Comparison of ENCODE assay signal across 13 cellular contexts in the genomic region with DNA sequence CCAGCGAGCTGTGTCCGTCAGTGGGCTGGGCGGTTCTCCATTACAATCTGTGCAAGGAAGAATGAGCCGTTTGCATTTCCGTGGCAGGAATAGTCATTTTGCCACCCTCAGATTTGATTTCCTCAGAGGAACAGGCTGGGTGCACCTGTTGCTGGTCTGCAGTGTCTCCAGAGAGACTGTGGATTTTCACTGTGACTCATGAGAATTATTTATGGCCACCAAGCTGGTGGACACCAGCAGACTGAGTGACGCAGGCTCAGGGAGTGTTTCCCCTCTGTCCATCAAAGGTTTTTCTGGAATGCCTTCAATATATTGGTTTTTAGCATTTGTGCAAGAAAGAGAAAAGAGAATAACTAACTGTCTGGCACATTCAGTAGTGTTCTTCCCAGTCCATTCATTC. TPM values are rescaled to one million over a fixed set of nuclear protein-coding genes. Genes with fewer than 3 reads are reported as not detected.
DNase-seq lines count a peak whose midpoint lies in the region; ATAC-seq lines count a peak whose summit lies in the region.
"Had no signal": no experiment of that assay in that cellular context is flagged by ENCODE, and none has a peak within 500 bp of the region (broad histone marks: within the 10 kb centered on the region; RNA-seq: fewer than 3 reads in every experiment).

No MANE protein-coding gene starts in this region.

- DNase-seq in occipital lobe (lab: John Stamatoyannopoulos, UW) (peak; percentile 43), globus pallidus (ENCODE audit: low spot score) (no peak), trophoblast cell (no peak)
- DNase-seq in stimulated activated CD4-positive, alpha-beta T cell treated with anti-CD3 and anti-CD28 coated beads, Interleukin-4, amount 100 ng/mL, for 4 hours, result no peak
- no peak for DNase-seq in stimulated activated CD4-positive, alpha-beta T cell treated with anti-CD3 and anti-CD28 coated beads, Interleukin-2, amount 100 ng/mL, for 24 hours
- DNase-seq: activated CD4-positive, alpha-beta T cell treated with anti-CD3 and anti-CD28 coated beads for 1 hour; H7; immature natural killer cell; PC-9 had no signal

- no peak overlapping the region for H3K14ac ChIP-seq in trophoblast cell (ENCODE audit: low read length)

- no peak overlapping the region for H4K8ac ChIP-seq in trophoblast cell (ENCODE audit: low read depth, low read length)

- H2BK12ac ChIP-seq in trophoblast cell (ENCODE audit: low read length), result no peak overlapping the region

- no peak overlapping the region for H3K9ac ChIP-seq in trophoblast cell (ENCODE audit: low read length)

- H3K4me2 ChIP-seq in trophoblast cell (ENCODE audit: low read length), result no peak overlapping the region
- H3K4me2 ChIP-seq: PC-9 had no signal

- H3K79me1 ChIP-seq in trophoblast cell (ENCODE audit: low read length), result no peaks in the 10 kb centered on the region

- H3K4ac ChIP-seq in trophoblast cell (ENCODE audit: low read depth, low read length), result no peak overlapping the region

- no peak overlapping the region for H2AFZ ChIP-seq in trophoblast cell (ENCODE audit: insufficient read depth, low read length, poor library complexity)
- H2AFZ ChIP-seq: PC-9 had no signal

- WGBS in trophoblast cell (ENCODE audit: extremely low coverage, insufficient coverage, insufficient read length), result no CpG with 5 or more reads among the region's 6 CpGs

- H3K27me3 ChIP-seq in trophoblast cell (ENCODE audit: insufficient read depth, low read length), result no peaks in the 10 kb centered on the region

- no peak overlapping the region for H3K27ac ChIP-seq in trophoblast cell (ENCODE audit: low read depth, low read length)
- H3K27ac ChIP-seq: PC-9, prostate gland had no signal

- no peak overlapping the region for H2BK120ac ChIP-seq in trophoblast cell (ENCODE audit: insufficient read depth, low read length, poor library complexity)

- H3K36me3 ChIP-seq in trophoblast cell (ENCODE audit: control insufficient read depth in 1 of 2, insufficient read depth in 2 of 2, low read length in 2 of 2), result no peaks in the 10 kb centered on the region
- H3K36me3 ChIP-seq: prostate gland had no signal

- H4K91ac ChIP-seq in trophoblast cell (ENCODE audit: low read depth, low read length), result no peak overlapping the region

- H3K79me2 ChIP-seq in trophoblast cell (ENCODE audit: control insufficient read depth, insufficient read depth, low read length, poor library complexity), result no peaks in the 10 kb centered on the region

- no peak overlapping the region for H2AK5ac ChIP-seq in trophoblast cell (ENCODE audit: low read length)

- H3K18ac ChIP-seq in trophoblast cell (ENCODE audit: low read length), result no peak overlapping the region

- no peaks in the 10 kb centered on the region for H3K9me3 ChIP-seq in trophoblast cell (ENCODE audit: insufficient read depth, low read depth, low read length)
- H3K9me3 ChIP-seq: prostate gland had no signal

- no peaks in the 10 kb centered on the region for H3K4me1 ChIP-seq in trophoblast cell (ENCODE audit: control insufficient read depth in 1 of 2, insufficient read depth in 2 of 2, low read length in 2 of 2)
- H3K4me1 ChIP-seq: prostate gland had no signal

- H2BK5ac ChIP-seq in trophoblast cell (ENCODE audit: low read depth, low read length, poor library complexity), result no peak overlapping the region

- no peak overlapping the region for H4K12ac ChIP-seq in trophoblast cell (ENCODE audit: low read depth, low read length)

- H3K4me3 ChIP-seq in trophoblast cell (ENCODE audit: low read depth, low read length), result no peak overlapping the region
- H3K4me3 ChIP-seq: PC-9, prostate gland had no signal

- no peak overlapping the region for H3K23ac ChIP-seq in trophoblast cell (ENCODE audit: low read length)

- ATAC-seq in GM18519 (IDR thresholded peaks at IDR 0.05; ENCODE audit: low FRiP score, unreplicated experiment), result peak; percentile 44
- peak; percentile 63 for ATAC-seq in GM21786 (IDR thresholded peaks at IDR 0.05; ENCODE audit: unreplicated experiment)
- ATAC-seq in HG03575 (IDR thresholded peaks at IDR 0.05; ENCODE audit: extremely low read depth, insufficient number of reproducible peaks, low FRiP score, unreplicated experiment), result peak; percentile 33

RNA-seq across cellular contexts. Expression of gene PRKCE, which starts 39.7 kb away (rescaled TPM):
- total RNA-seq in occipital lobe, result 62.2 TPM
- 5.3 and 6.0 TPM in 2 replicates for polyA plus RNA-seq in trophoblast cell (2013)
